ENCODE assay signal across 8 cellular contexts in the genomic region with DNA sequence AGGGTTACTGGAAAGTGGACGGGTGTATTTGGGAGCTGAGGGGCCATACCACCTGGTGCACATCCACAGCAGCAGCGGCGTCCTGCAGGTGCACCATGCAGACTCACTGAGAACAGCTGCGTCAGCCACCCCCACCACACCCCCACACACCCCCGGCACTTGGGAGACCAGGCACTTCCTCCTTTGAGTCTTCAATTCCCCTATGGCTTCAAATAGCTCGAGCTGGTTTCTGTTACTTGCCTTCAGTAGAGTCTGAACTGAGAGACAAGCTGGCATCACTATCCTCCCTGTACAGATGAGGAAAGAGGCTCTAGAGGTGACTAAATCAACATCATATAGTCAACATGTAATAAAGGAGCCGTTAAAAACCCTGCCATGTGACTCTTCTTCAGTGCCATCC. TPM values are rescaled to one million over a fixed set of nuclear protein-coding genes. Genes with fewer than 3 reads are reported as not detected.
A peak's percentile ranks its signal among the peaks of the same experiment; 100 is the strongest.
DNase-seq lines count a peak whose midpoint lies in the region; ATAC-seq and TF ChIP-seq lines count a peak whose summit lies in the region.

No MANE protein-coding gene starts in this region.

- DNase-seq in Karpas-422, result peak; percentile 97
- DNase-seq in RWPE1 (ENCODE audit: low spot score), result no peak
- DNase-seq in lower lobe of right lung, result peak; percentile 77
- DNase-seq in coronary artery (ENCODE audit: low spot score), result no peak
- no peak for DNase-seq in dermis blood vessel endothelial cell
- no peak for DNase-seq in GOT3 (lab: John Stamatoyannopoulos, UW)

- ATAC-seq in GM18505 (IDR thresholded peaks at IDR 0.05; ENCODE audit: unreplicated experiment) (peak; percentile 61), GM21576 (IDR thresholded peaks at IDR 0.05; ENCODE audit: unreplicated experiment) (peak; percentile 65), lower lobe of right lung (peak; percentile 15 to 57)

- H3K4me2 ChIP-seq in Karpas-422 (ENCODE audit: low read depth, low read length, poor library complexity, severe bottlenecking), result peak overlapping the region; percentile 46

- H3K4me3 ChIP-seq in Karpas-422 (ENCODE audit: low read length) (peak overlapping the region; percentile 19; the same call in 1 of the 2 replicates), lower lobe of right lung (no peak overlapping the region), coronary artery (no peak overlapping the region)

- peak overlapping the region; percentile 89 for H3K27ac ChIP-seq in Karpas-422 (ENCODE audit: low read length)
- peak overlapping the region; percentile 31 for H3K27ac ChIP-seq in RWPE1
- peak overlapping the region; percentile 18 for H3K27ac ChIP-seq in lower lobe of right lung
- peak overlapping the region in 1 of 2 donors; percentile 2 for H3K27ac ChIP-seq in coronary artery

- CTCF ChIA-PET in RWPE1 (lab: Yijun Ruan, JAX), result interaction anchor here (0.9 kb wide), 1 partner anchor 82 kb away, joined by 4 read pairs; no protein-coding TSS in a partner anchor

- H3K9me2 ChIP-seq in Karpas-422 (replicated peaks; ENCODE audit: insufficient read depth, low read length), result no peaks in the 10 kb centered on the region

- H4K20me1 ChIP-seq in Karpas-422 (ENCODE audit: insufficient read depth, low read depth, low read length), result no peaks in the 10 kb centered on the region

- no peak for TF ChIP-seq POLR2A in GM18505 (IDR thresholded peaks at IDR 0.05; ENCODE audit: borderline replicate concordance, extremely low read depth, insufficient read depth, insufficient read length)

- no peak overlapping the region for H3K9ac ChIP-seq in Karpas-422 (ENCODE audit: low read length)

- no peaks in the 10 kb centered on the region for H3K79me2 ChIP-seq in Karpas-422 (ENCODE audit: low read length)

- POLR2A ChIA-PET in RWPE1 (lab: Yijun Ruan, JAX; ENCODE audit: low non-redundant PET), result no interaction called here

- TF ChIP-seq CTCF in RWPE1 (conservative IDR thresholded peaks at IDR 0.05; ENCODE audit: low read depth) (no peak), lower lobe of right lung (IDR thresholded peaks at IDR 0.05) (no peak), coronary artery (IDR thresholded peaks at IDR 0.05) (no peak)

- peaks cover 5% of the 10 kb centered on the region; the same call in 1 of the 2 replicates for H3K9me3 ChIP-seq in Karpas-422 (ENCODE audit: low read length)
- no peaks in the 10 kb centered on the region for H3K9me3 ChIP-seq in lower lobe of right lung

- H3K36me3 ChIP-seq in Karpas-422 (ENCODE audit: insufficient read depth, low read length) (no peaks in the 10 kb centered on the region), lower lobe of right lung (no peaks in the 10 kb centered on the region)

- intact Hi-C loops in lower lobe of right lung (cut with DNase I), result no loop called here

- no peak overlapping the region for H2AFZ ChIP-seq in Karpas-422 (ENCODE audit: low read length)

- H3K27me3 ChIP-seq in Karpas-422 (ENCODE audit: low read length), result peaks cover 3% of the 10 kb centered on the region; the same call in 1 of the 2 replicates
- no peaks in the 10 kb centered on the region for H3K27me3 ChIP-seq in lower lobe of right lung (ENCODE audit: low read depth)

- H3K4me1 ChIP-seq in Karpas-422 (ENCODE audit: low read length) (peaks cover 36% of the 10 kb centered on the region), lower lobe of right lung (peaks cover 82% of the 10 kb centered on the region)

RNA-seq across cellular contexts. Expression of gene CUEDC1, which starts 15.4 kb away (rescaled TPM):
- 0.71 and 2.6 TPM in 2 replicates for total RNA-seq in Karpas-422 (2014; rRNA removed; shearing (Covaris generic); ENCODE audit: low replicate concordance)
- total RNA-seq in lower lobe of right lung (42.8 TPM), dermis blood vessel endothelial cell (6.5 and 6.8 TPM in 2 replicates)

RNA-seq across cellular contexts. Expression of gene VEZF1, which starts 48.3 kb away (rescaled TPM):
- 32.6 and 53.4 TPM in 2 replicates for total RNA-seq in Karpas-422 (2014; rRNA removed; shearing (Covaris generic); ENCODE audit: low replicate concordance)
- total RNA-seq in lower lobe of right lung (73.5 TPM), dermis blood vessel endothelial cell (30.8 and 36.4 TPM in 2 replicates)

Comparison
In these comparisons a context has a peak if more than half of its experiments do, and no peak if none do; other contexts are left out.
1. DNase-seq: peak in Karpas-422 (single experiment) and lower lobe of right lung (single experiment); none in RWPE1 (single experiment), coronary artery (single experiment), dermis blood vessel endothelial cell (single experiment) and GOT3 (single experiment).
2. Peak in every context shown above with its lines, with median percentiles within 50 percentile points of each other: ATAC-seq.